ENCODE assay signal across 21 cellular contexts in genomic region chr10:33455029-33455428, GRCh38.
DNase-seq lines count a peak whose midpoint lies in the region; ATAC-seq and TF ChIP-seq lines count a peak whose summit lies in the region.
"Had no signal": no experiment of that assay in that cellular context is flagged by ENCODE, and none has a peak within 500 bp of the region (broad histone marks: within the 10 kb centered on the region; RNA-seq: fewer than 3 reads in every experiment).

No MANE protein-coding gene starts in this region.

- peak; percentile 42 to 67 (median 59) for ATAC-seq in right lobe of liver
- ATAC-seq: GM12878 had no signal

- intact Hi-C loops in right lobe of liver (cut with DNase I): no loop called here
- intact Hi-C loops in spleen (cut with DNase I; ENCODE audit: low total_unique reads): no loop called here

- H3K4me2 ChIP-seq in hepatocyte: no peak overlapping the region

- no peaks in the 10 kb centered on the region for H3K9me2 ChIP-seq in hepatocyte (replicated peaks; ENCODE audit: insufficient read depth)

- TF ChIP-seq CTCF in hepatocyte (IDR thresholded peaks at IDR 0.05; ENCODE audit: poor library complexity): no peak
- no peak for TF ChIP-seq CTCF in right lobe of liver (IDR thresholded peaks at IDR 0.05)
- no peak for TF ChIP-seq CTCF in spleen (IDR thresholded peaks at IDR 0.05 in 8 of 11, conservative IDR thresholded peaks at IDR 0.05 in 3 of 11)

- H2AFZ ChIP-seq in hepatocyte: no peak overlapping the region
- H2AFZ ChIP-seq: GM23248 had no signal

- peak; percentile 22 for DNase-seq in HuH-7 (ENCODE audit: low spot score)
- DNase-seq in hepatocyte (ENCODE audit: low spot score): peak; percentile 19
- no peak for DNase-seq in right lobe of liver
- peak; percentile 7 for DNase-seq in renal cortical epithelial cell (ENCODE audit: low read depth)
- no peak for DNase-seq in A172 (ENCODE audit: low spot score)
- DNase-seq in spleen: no peak
- no peak for DNase-seq in T1000 (lab: John Stamatoyannopoulos, UW)
- DNase-seq in amniotic stem cell (lab: John Stamatoyannopoulos, UW): no peak
- DNase-seq: ACHN; BE2C; C1 segment of cervical spinal cord; CD4-positive, CD25-positive, alpha-beta regulatory T cell; CD8-positive, alpha-beta memory T cell; COR-L47; DMS 273 treated with DMSO at 0.1 percent for 48 hours; DMS53; DND-41; EL; GM23248; HCEC 1CT had no signal

- H3K4me1 ChIP-seq in hepatocyte (ENCODE audit: insufficient read depth): peaks cover 3% of the 10 kb centered on the region
- no peaks in the 10 kb centered on the region for H3K4me1 ChIP-seq in right lobe of liver
- no peaks in the 10 kb centered on the region for H3K4me1 ChIP-seq in spleen
- H3K4me1 ChIP-seq: BE2C had no signal

- H3K27ac ChIP-seq in hepatocyte (no peak overlapping the region), right lobe of liver (no peak overlapping the region), spleen (no peak overlapping the region)
- H3K27ac ChIP-seq: GM23248 had no signal

- H4K20me1 ChIP-seq in hepatocyte (ENCODE audit: insufficient read depth, poor library complexity, severe bottlenecking): no peaks in the 10 kb centered on the region

- no peak overlapping the region for H3K4me3 ChIP-seq in hepatocyte
- H3K4me3 ChIP-seq in right lobe of liver: no peak overlapping the region
- no peak overlapping the region for H3K4me3 ChIP-seq in spleen
- H3K4me3 ChIP-seq: GM12878, GM23248 had no signal

- H3K79me2 ChIP-seq in hepatocyte: no peaks in the 10 kb centered on the region

- TF ChIP-seq POLR2A in right lobe of liver (IDR thresholded peaks at IDR 0.05) (no peak), spleen (IDR thresholded peaks at IDR 0.05) (no peak)

- 88% methylated on average over 2 of the region's 2 CpGs for whole genome bisulfite sequencing in hepatocyte (ENCODE audit: low lambda C conversion rate, missing lambda C conversion rate)
- 48% methylated on average over 2 of the region's 2 CpGs for WGBS in right lobe of liver (ENCODE audit: insufficient coverage, low coverage, low lambda C conversion rate, missing lambda C conversion rate)
- 73 to 83% (median 77%) methylated on average over 2 of the region's 2 CpGs for WGBS in spleen, 5 donors

- no peaks in the 10 kb centered on the region for H3K36me3 ChIP-seq in hepatocyte (replicated peaks; ENCODE audit: insufficient read depth, low read depth)
- no peaks in the 10 kb centered on the region for H3K36me3 ChIP-seq in right lobe of liver
- H3K36me3 ChIP-seq in spleen: no peaks in the 10 kb centered on the region
- H3K36me3 ChIP-seq: BE2C had no signal

- no peaks in the 10 kb centered on the region for H3K27me3 ChIP-seq in hepatocyte
- no peaks in the 10 kb centered on the region for H3K27me3 ChIP-seq in right lobe of liver
- H3K27me3 ChIP-seq in spleen (replicated peaks in 1 of 7): no peaks in the 10 kb centered on the region
- H3K27me3 ChIP-seq: BE2C had no signal

- no peaks in the 10 kb centered on the region for H3K9me3 ChIP-seq in hepatocyte (ENCODE audit: low read depth)
- H3K9me3 ChIP-seq in right lobe of liver: no peaks in the 10 kb centered on the region
- peaks cover 0 to 12% (median 5%) of the 10 kb centered on the region in 8 donors for H3K9me3 ChIP-seq in spleen
- H3K9me3 ChIP-seq: BE2C had no signal

Comparison
In these comparisons a context has a peak if more than half of its experiments do, and no peak if none do; other contexts are left out.
1. DNase-seq: peak in HuH-7 (single experiment), hepatocyte (single experiment) and renal cortical epithelial cell (single experiment); none in right lobe of liver (0 of 3), A172 (single experiment), spleen (single experiment), T1000 (single experiment) and amniotic stem cell (single experiment).